31 cellular contexts compared by ENCODE assay signal in the genomic region with DNA sequence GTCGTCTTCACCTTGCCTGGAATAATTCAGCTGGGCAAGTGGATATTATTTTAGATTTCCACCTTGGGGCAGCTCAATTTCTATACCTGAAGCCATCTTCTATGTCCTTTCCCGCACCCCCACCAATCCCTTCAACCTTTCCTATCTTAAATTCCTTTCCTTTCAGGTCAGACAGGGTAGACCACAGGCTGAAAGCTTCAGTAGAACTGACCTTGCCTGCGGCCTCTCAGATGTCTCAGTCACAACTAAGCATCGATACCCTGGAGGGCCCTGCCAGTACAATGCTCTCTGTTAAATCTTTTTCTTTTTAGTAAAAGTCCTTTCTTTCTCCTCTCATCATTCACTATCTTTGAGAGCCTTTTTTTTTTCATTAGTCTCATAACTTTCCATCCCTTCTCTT. TPM values are rescaled to one million over a fixed set of nuclear protein-coding genes. Genes with fewer than 3 reads are reported as not detected.
"Had no signal": no experiment of that assay in that cellular context is flagged by ENCODE, and none has a peak within 500 bp of the region (broad histone marks: within the 10 kb centered on the region; RNA-seq: fewer than 3 reads in every experiment).

No MANE protein-coding gene starts in this region.

- H3K36me3 Mint-ChIP-seq: activated CD8-positive, alpha-beta memory T cell treated with anti-CD3 and anti-CD28 coated beads, Interleukin-2, amount 10 ng/mL, durations not matched to agents 7 days and 5 days; brain; natural killer cell treated with Interleukin-12 subunit alpha and Interleukin-12 subunit beta and Interleukin-15 and Interleukin-18, amount 100 ng/mL, for 72 hours had no signal

- ATAC-seq: activated CD8-positive, alpha-beta memory T cell treated with anti-CD3 and anti-CD28 coated beads, Interleukin-2, amount 10 ng/mL, durations not matched to agents 7 days and 5 days; activated CD8-positive, alpha-beta T cell treated with anti-CD3 and anti-CD28 coated beads for 36 hours; activated naive CD8-positive, alpha-beta T cell treated with anti-CD3 and anti-CD28 coated beads, Interleukin-2, amount 50 U/mL, for 24 hours; heart right ventricle; natural killer cell treated with Interleukin-12 subunit alpha and Interleukin-12 subunit beta and Interleukin-15 and Interleukin-18, amount 100 ng/mL, for 72 hours had no signal

- H3K36me3 ChIP-seq: heart right ventricle, ovary, prostate gland, right atrium auricular region, stomach, suprapubic skin, tibial nerve, uterus had no signal

- H3K27ac ChIP-seq: heart right ventricle, ovary, prostate gland, right atrium auricular region, stomach, suprapubic skin, tibial nerve, uterus, VCaP had no signal

- H3K27me3 ChIP-seq: ovary, right atrium auricular region, stomach, suprapubic skin, tibial nerve, uterus had no signal

- H3K27ac Mint-ChIP-seq: activated CD4-positive, alpha-beta T cell treated with anti-CD3 and anti-CD28 coated beads, Interleukin-2, amount 10 ng/mL, durations not matched to agents 7 days and 5 days; activated CD8-positive, alpha-beta memory T cell treated with anti-CD3 and anti-CD28 coated beads, Interleukin-2, amount 10 ng/mL, durations not matched to agents 7 days and 5 days; activated CD8-positive, alpha-beta T cell treated with anti-CD3 and anti-CD28 coated beads for 36 hours; activated naive CD8-positive, alpha-beta T cell treated with anti-CD3 and anti-CD28 coated beads, Interleukin-2, amount 50 U/mL, for 24 hours; activated T-helper 1 cell treated with anti-CD3 and anti-CD28 coated beads, Interleukin-12 subunit alpha, Interleukin-12 subunit beta, Interleukin-2, Interleukin-4 antibody, amounts not matched to agents 30 ng/mL and 10 ng/mL and 1 ng/mL, durations not matched to agents 14 hours and 24 hours and 36 hours; brain; dendritic cell treated with granulocyte-macrophage colony-stimulating factor and Interleukin-4, amounts not matched to agents 40 ng/mL and 50 ng/mL, for 4 days; natural killer cell treated with Interleukin-12 subunit alpha and Interleukin-12 subunit beta and Interleukin-15 and Interleukin-18, amount 100 ng/mL, for 72 hours; T-helper 2 cell treated with Interferon-gamma antibody and Interleukin-4, amounts not matched to agents 5 μg/mL and 100 μg/mL, for 36 hours had no signal

- FAIRE-seq: endometrium had no signal

- H3K4me3 Mint-ChIP-seq: activated CD4-positive, alpha-beta T cell treated with anti-CD3 and anti-CD28 coated beads, Interleukin-2, amount 10 ng/mL, durations not matched to agents 7 days and 5 days; activated CD8-positive, alpha-beta memory T cell treated with anti-CD3 and anti-CD28 coated beads, Interleukin-2, amount 10 ng/mL, durations not matched to agents 7 days and 5 days; activated CD8-positive, alpha-beta T cell treated with anti-CD3 and anti-CD28 coated beads for 36 hours; activated naive CD8-positive, alpha-beta T cell treated with anti-CD3 and anti-CD28 coated beads, Interleukin-2, amount 50 U/mL, for 24 hours; activated T-helper 1 cell treated with anti-CD3 and anti-CD28 coated beads, Interleukin-12 subunit alpha, Interleukin-12 subunit beta, Interleukin-2, Interleukin-4 antibody, amounts not matched to agents 30 ng/mL and 10 ng/mL and 1 ng/mL, durations not matched to agents 14 hours and 24 hours and 36 hours; brain; dendritic cell treated with granulocyte-macrophage colony-stimulating factor and Interleukin-4, amounts not matched to agents 40 ng/mL and 50 ng/mL, for 4 days; natural killer cell treated with Interleukin-12 subunit alpha and Interleukin-12 subunit beta and Interleukin-15 and Interleukin-18, amount 100 ng/mL, for 72 hours; T-helper 2 cell treated with Interferon-gamma antibody and Interleukin-4, amounts not matched to agents 5 μg/mL and 100 μg/mL, for 36 hours had no signal

- H3K4me1 Mint-ChIP-seq: brain had no signal

- H3K27me3 Mint-ChIP-seq: activated naive CD8-positive, alpha-beta T cell treated with anti-CD3 and anti-CD28 coated beads, Interleukin-2, amount 50 U/mL, for 24 hours; brain; dendritic cell treated with granulocyte-macrophage colony-stimulating factor and Interleukin-4, amounts not matched to agents 40 ng/mL and 50 ng/mL, for 4 days had no signal

- H3K4me1 ChIP-seq: prostate gland, right atrium auricular region, stomach, suprapubic skin, tibial nerve, uterus had no signal

- H3K4me3 ChIP-seq: heart right ventricle, lung, ovary, prostate gland, right atrium auricular region, stomach, suprapubic skin, tibial nerve, uterus had no signal

- H3K9me3 ChIP-seq: heart right ventricle, ovary, prostate gland, right atrium auricular region, stomach, suprapubic skin, tibial nerve, uterus had no signal

- DNase-seq: activated CD4-positive, alpha-beta T cell treated with anti-CD3 and anti-CD28 coated beads, Interleukin-2, amount 10 ng/mL, durations not matched to agents 7 days and 5 days; activated CD4-positive, CD25-positive, alpha-beta regulatory T cell treated with anti-CD3 and anti-CD28 coated beads, Interleukin-2, amount 50 U/mL, for 72 hours; activated CD8-positive, alpha-beta memory T cell treated with anti-CD3 and anti-CD28 coated beads, Interleukin-2, amount 10 ng/mL, durations not matched to agents 7 days and 5 days; activated CD8-positive, alpha-beta T cell treated with anti-CD3 and anti-CD28 coated beads for 36 hours; activated gamma-delta T cell; activated naive CD4-positive, alpha-beta T cell treated with anti-CD3 and anti-CD28 coated beads, Interleukin-2, amount 50 U/mL, for 16 hours; activated naive CD8-positive, alpha-beta T cell treated with anti-CD3 and anti-CD28 coated beads, Interleukin-2, amount 50 U/mL, for 24 hours; anterior cingulate cortex; effector CD4-positive, alpha-beta T cell; heart right ventricle; ovary; stimulated activated CD4-positive, alpha-beta T cell treated with anti-CD3 and anti-CD28 coated beads, Interleukin-12 subunit alpha, Interleukin-12 subunit beta, amount 100 ng/mL, for 4 hours; stomach; uterus had no signal

RNA-seq across cellular contexts. Expression of a gene that starts 38.9 kb away (rescaled TPM):
- total RNA-seq: epithelial cell of proximal tubule, kidney epithelial cell, right atrium auricular region, stomach had no signal
- polyA plus RNA-seq: heart right ventricle had no signal

RNA-seq across cellular contexts. Expression of a gene that starts 44.6 kb away (rescaled TPM):
- total RNA-seq: activated CD4-positive, alpha-beta T cell treated with anti-CD3 and anti-CD28 coated beads, Interleukin-2, amount 10 ng/mL, durations not matched to agents 7 days and 5 days; activated CD8-positive, alpha-beta memory T cell treated with anti-CD3 and anti-CD28 coated beads, Interleukin-2, amount 10 ng/mL, durations not matched to agents 7 days and 5 days; activated CD8-positive, alpha-beta T cell treated with anti-CD3 and anti-CD28 coated beads for 36 hours; activated T-helper 1 cell treated with anti-CD3 and anti-CD28 coated beads, Interleukin-12 subunit alpha, Interleukin-12 subunit beta, Interleukin-2, Interleukin-4 antibody, amounts not matched to agents 30 ng/mL and 10 ng/mL and 1 ng/mL, durations not matched to agents 14 hours and 24 hours and 36 hours; cardiac septum; chondrocyte; epithelial cell of proximal tubule; fibroblast of villous mesenchyme; kidney epithelial cell; natural killer cell treated with Interleukin-12 subunit alpha and Interleukin-12 subunit beta and Interleukin-15 and Interleukin-18, amount 100 ng/mL, for 72 hours; right atrium auricular region had no signal
- polyA plus RNA-seq: heart right ventricle, lung, stomach had no signal
